12 cellular contexts compared by ENCODE assay signal in genomic region chr15:63490345-63491034, GRCh38. TPM values are rescaled to one million over a fixed set of nuclear protein-coding genes. Genes with fewer than 3 reads are reported as not detected.
DNase-seq lines count a peak whose midpoint lies in the region; ATAC-seq and TF ChIP-seq lines count a peak whose summit lies in the region.
"Had no signal": no experiment of that assay in that cellular context is flagged by ENCODE, and none has a peak within 500 bp of the region (broad histone marks: within the 10 kb centered on the region; RNA-seq: fewer than 3 reads in every experiment).

No MANE protein-coding gene starts in this region.

- H3K9me3 ChIP-seq in CD8-positive, alpha-beta T cell (ENCODE audit: low read length), result no peaks in the 10 kb centered on the region
- H3K9me3 ChIP-seq: Caco-2 had no signal

- no peaks in the 10 kb centered on the region for H3K9me3 Mint-ChIP-seq in CD8-positive, alpha-beta T cell
- peaks cover 0 to 3% (median 0%) of the 10 kb centered on the region in 7 donors for H3K9me3 Mint-ChIP-seq in naive B cell

- no peak overlapping the region for H3K27ac ChIP-seq in CD8-positive, alpha-beta T cell (ENCODE audit: low read depth, low read length)
- H3K27ac ChIP-seq: foreskin keratinocyte, KMS-11, VCaP had no signal

- H3K4me1 ChIP-seq in CD8-positive, alpha-beta T cell (ENCODE audit: insufficient read depth, low read length), result peaks cover 38% of the 10 kb centered on the region
- H3K4me1 ChIP-seq: Caco-2 had no signal

- intact Hi-C loops in CD8-positive, alpha-beta T cell (cut with DNase I, micrococcal nuclease), result no loop called here

- peak in 1 of 7 experiments; percentile 36 for DNase-seq in CD8-positive, alpha-beta T cell
- DNase-seq in NCI-H1417 treated with DMSO at 0.1 percent for 48 hours (lab: John Stamatoyannopoulos, UW) (peak; percentile 78), SKM-1 (lab: John Stamatoyannopoulos, UW; ENCODE audit: unreplicated experiment) (peak; percentile 81), naive B cell (peak; percentile 44), SW 1271 (lab: John Stamatoyannopoulos, UW) (no peak)
- DNase-seq in activated CD8-positive, alpha-beta memory T cell treated with anti-CD3 and anti-CD28 coated beads, Interleukin-2, amount 50 U/mL, for 48 hours, result no peak
- DNase-seq: Caco-2, foreskin keratinocyte had no signal

- H3K27me3 ChIP-seq in CD8-positive, alpha-beta T cell (ENCODE audit: insufficient read depth, low read length), result no peaks in the 10 kb centered on the region

- H3K36me3 Mint-ChIP-seq in CD8-positive, alpha-beta T cell, result no peaks in the 10 kb centered on the region
- peaks cover 0 to 5% of the 10 kb centered on the region in 2 donors for H3K36me3 Mint-ChIP-seq in naive B cell

- no peak overlapping the region for H3K4me3 Mint-ChIP-seq in CD8-positive, alpha-beta T cell
- peak overlapping the region; percentile 59 to 91 (median 84) for H3K4me3 Mint-ChIP-seq in naive B cell

- POLR2A ChIA-PET in CD8-positive, alpha-beta T cell (lab: Charles Lee), result interaction anchor here (0.7 to 3.6 kb wide), 5 partner anchors 11 to 60 kb away, joined by 3 to 18 read pairs (median 4); partner anchors contain the start of gene USP3

- peak overlapping the region; percentile 6 for H3K27ac Mint-ChIP-seq in CD8-positive, alpha-beta T cell
- H3K27ac Mint-ChIP-seq in naive B cell, result peak overlapping the region; percentile 89 to 98 (median 95)

- no peak for ATAC-seq in CD8-positive, alpha-beta T cell
- ATAC-seq in naive B cell (ENCODE audit: low read depth in 2 of 2) (peak; percentile 47 to 50), HG02840 (IDR thresholded peaks at IDR 0.05; ENCODE audit: low FRiP score, unreplicated experiment) (no peak), GM21390 (IDR thresholded peaks at IDR 0.05; ENCODE audit: unreplicated experiment) (no peak)
- ATAC-seq: foreskin keratinocyte had no signal

- H3K4me1 Mint-ChIP-seq in CD8-positive, alpha-beta T cell (ENCODE audit: low read depth), result peaks cover 65% of the 10 kb centered on the region
- H3K4me1 Mint-ChIP-seq in naive B cell, result peaks cover 32 to 59% (median 45%) of the 10 kb centered on the region in 3 donors

- CTCF ChIA-PET in CD8-positive, alpha-beta T cell (lab: Charles Lee), result interaction anchor here (1.4 to 4.7 kb wide), 5 partner anchors 11 to 112 kb away, joined by 3 to 92 read pairs (median 5); partner anchors contain the start of gene USP3

- H3K4me3 ChIP-seq in CD8-positive, alpha-beta T cell (ENCODE audit: low read depth, low read length), result no peak overlapping the region

- TF ChIP-seq CTCF in CD8-positive, alpha-beta T cell (IDR thresholded peaks at IDR 0.05), result no peak

- H3K36me3 ChIP-seq in CD8-positive, alpha-beta T cell (ENCODE audit: insufficient read depth, low read length), result no peaks in the 10 kb centered on the region

- H3K27me3 Mint-ChIP-seq in CD8-positive, alpha-beta T cell (ENCODE audit: low read depth), result no peaks in the 10 kb centered on the region
- H3K27me3 Mint-ChIP-seq in naive B cell, result no peaks in the 10 kb centered on the region

RNA-seq across cellular contexts. Expression of gene USP3, which starts 13.9 kb away (rescaled TPM):
- total RNA-seq in CD8-positive, alpha-beta T cell, result 100 to 1,000 TPM; 264 to 275 TPM
- polyA plus RNA-seq in naive B cell (ENCODE audit: low read depth in 6 of 6), result 10 to 100 TPM; 53.6 to 88.0 (median 58.7) TPM

Comparison
In these comparisons a context has a peak if more than half of its experiments do, and no peak if none do; other contexts are left out.
1. ATAC-seq: peak in naive B cell (2 of 2); none in CD8-positive, alpha-beta T cell (single experiment), HG02840 (single experiment) and GM21390 (single experiment).
2. DNase-seq: peak in NCI-H1417 treated with DMSO at 0.1 percent for 48 hours (single experiment), SKM-1 (single experiment) and naive B cell (single experiment); none in SW 1271 (0 of 2) and activated CD8-positive, alpha-beta memory T cell treated with anti-CD3 and anti-CD28 coated beads, Interleukin-2, amount 50 U/mL, for 48 hours (single experiment).